ENCODE assay signal across 1 cellular context in the genomic region with DNA sequence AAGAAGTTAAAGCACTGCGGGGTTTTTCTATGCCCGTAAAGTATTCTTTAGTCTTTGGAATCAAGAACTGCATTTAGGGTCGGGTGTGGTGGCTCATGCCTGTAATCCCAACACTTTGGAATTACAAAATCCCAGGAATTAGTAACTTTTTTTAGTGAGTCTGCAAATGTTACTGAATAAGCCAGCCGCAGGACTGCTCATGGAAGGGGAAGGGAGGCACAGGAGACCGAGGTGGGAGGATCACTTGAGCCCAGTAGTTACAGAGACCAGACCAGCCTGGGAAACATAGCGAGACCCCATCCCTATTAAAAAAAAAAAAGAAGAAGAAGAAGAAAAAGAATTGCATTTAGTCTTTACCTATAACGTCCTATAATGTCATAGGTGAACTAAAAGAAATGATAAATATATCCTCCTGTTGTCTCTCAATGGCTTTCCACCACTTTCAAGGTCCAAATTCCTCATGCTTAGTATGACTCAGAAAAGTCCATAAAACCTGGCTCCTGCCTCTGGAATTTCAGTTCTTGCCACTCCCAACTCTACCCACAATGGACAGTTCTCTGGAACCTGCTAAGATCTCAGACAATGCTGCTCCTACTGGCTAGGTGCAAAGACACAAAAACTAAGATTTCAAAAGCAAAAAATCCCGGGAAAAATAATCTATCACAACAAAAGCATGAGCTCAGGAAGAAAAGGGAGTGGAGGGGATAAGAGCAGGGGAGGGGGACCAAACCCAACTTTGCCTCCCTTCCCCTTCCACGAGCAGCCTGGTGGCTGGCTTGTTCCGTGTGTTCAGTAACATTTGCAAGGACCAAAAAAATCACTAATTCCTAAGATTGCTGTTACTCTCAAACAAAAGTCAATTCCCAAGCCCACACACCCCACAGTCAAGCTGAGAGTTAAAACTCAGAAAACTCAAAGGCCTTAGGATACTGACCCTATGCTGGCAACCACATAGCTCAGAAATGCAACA.
TF ChIP-seq lines count a peak whose summit lies in the region.

No MANE protein-coding gene starts in this region.

TF ChIP-seq in HepG2, 621 proteins besides CTCF, POLR2A, EP300 and RAD21 (continued from another document and continues in another):
- TF ChIP-seq SMAD1 (CRISPR knock-in tag; IDR thresholded peaks at IDR 0.05; ENCODE audit: borderline replicate concordance, low read depth): 0 out of 2 replicates have a peak, but pooled peaks have one; percentile 49
- TF ChIP-seq, protein P1, sequence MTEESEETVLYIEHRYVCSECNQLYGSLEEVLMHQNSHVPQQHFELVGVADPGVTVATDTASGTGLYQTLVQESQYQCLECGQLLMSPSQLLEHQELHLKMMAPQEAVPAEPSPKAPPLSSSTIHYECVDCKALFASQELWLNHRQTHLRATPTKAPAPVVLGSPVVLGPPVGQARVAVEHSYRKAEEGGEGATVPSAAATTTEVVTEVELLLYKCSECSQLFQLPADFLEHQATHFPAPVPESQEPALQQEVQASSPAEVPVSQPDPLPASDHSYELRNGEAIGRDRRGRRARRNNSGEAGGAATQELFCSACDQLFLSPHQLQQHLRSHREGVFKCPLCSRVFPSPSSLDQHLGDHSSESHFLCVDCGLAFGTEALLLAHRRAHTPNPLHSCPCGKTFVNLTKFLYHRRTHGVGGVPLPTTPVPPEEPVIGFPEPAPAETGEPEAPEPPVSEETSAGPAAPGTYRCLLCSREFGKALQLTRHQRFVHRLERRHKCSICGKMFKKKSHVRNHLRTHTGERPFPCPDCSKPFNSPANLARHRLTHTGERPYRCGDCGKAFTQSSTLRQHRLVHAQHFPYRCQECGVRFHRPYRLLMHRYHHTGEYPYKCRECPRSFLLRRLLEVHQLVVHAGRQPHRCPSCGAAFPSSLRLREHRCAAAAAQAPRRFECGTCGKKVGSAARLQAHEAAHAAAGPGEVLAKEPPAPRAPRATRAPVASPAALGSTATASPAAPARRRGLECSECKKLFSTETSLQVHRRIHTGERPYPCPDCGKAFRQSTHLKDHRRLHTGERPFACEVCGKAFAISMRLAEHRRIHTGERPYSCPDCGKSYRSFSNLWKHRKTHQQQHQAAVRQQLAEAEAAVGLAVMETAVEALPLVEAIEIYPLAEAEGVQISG (CRISPR knock-in tag; IDR thresholded peaks at IDR 0.05): no peak
- no peak for TF ChIP-seq ZNF7 (CRISPR knock-in tag; IDR thresholded peaks at IDR 0.05)
- no peak for TF ChIP-seq IRX3 (CRISPR knock-in tag; IDR thresholded peaks at IDR 0.05; ENCODE audit: borderline replicate concordance, low read depth)
- TF ChIP-seq, protein P2, sequence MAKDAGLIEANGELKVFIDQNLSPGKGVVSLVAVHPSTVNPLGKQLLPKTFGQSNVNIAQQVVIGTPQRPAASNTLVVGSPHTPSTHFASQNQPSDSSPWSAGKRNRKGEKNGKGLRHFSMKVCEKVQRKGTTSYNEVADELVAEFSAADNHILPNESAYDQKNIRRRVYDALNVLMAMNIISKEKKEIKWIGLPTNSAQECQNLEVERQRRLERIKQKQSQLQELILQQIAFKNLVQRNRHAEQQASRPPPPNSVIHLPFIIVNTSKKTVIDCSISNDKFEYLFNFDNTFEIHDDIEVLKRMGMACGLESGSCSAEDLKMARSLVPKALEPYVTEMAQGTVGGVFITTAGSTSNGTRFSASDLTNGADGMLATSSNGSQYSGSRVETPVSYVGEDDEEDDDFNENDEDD (CRISPR knock-in tag; IDR thresholded peaks at IDR 0.05; ENCODE audit: borderline replicate concordance): no peak
- TF ChIP-seq IKZF1 (IDR thresholded peaks at IDR 0.05): no peak
- TF ChIP-seq ZNF816 (CRISPR knock-in tag; IDR thresholded peaks at IDR 0.05; ENCODE audit: borderline replicate concordance): no peak
- 0 out of 2 replicates have a peak, but pooled peaks have one; percentile 40 for TF ChIP-seq ARNT2 (CRISPR knock-in tag; IDR thresholded peaks at IDR 0.05; ENCODE audit: low read depth)
- peak; percentile 82 for TF ChIP-seq HMG20A (CRISPR knock-in tag; IDR thresholded peaks at IDR 0.05; ENCODE audit: borderline replicate concordance)
- TF ChIP-seq TBX3 (IDR thresholded peaks at IDR 0.05; ENCODE audit: borderline replicate concordance): no peak
- TF ChIP-seq, protein P3, sequence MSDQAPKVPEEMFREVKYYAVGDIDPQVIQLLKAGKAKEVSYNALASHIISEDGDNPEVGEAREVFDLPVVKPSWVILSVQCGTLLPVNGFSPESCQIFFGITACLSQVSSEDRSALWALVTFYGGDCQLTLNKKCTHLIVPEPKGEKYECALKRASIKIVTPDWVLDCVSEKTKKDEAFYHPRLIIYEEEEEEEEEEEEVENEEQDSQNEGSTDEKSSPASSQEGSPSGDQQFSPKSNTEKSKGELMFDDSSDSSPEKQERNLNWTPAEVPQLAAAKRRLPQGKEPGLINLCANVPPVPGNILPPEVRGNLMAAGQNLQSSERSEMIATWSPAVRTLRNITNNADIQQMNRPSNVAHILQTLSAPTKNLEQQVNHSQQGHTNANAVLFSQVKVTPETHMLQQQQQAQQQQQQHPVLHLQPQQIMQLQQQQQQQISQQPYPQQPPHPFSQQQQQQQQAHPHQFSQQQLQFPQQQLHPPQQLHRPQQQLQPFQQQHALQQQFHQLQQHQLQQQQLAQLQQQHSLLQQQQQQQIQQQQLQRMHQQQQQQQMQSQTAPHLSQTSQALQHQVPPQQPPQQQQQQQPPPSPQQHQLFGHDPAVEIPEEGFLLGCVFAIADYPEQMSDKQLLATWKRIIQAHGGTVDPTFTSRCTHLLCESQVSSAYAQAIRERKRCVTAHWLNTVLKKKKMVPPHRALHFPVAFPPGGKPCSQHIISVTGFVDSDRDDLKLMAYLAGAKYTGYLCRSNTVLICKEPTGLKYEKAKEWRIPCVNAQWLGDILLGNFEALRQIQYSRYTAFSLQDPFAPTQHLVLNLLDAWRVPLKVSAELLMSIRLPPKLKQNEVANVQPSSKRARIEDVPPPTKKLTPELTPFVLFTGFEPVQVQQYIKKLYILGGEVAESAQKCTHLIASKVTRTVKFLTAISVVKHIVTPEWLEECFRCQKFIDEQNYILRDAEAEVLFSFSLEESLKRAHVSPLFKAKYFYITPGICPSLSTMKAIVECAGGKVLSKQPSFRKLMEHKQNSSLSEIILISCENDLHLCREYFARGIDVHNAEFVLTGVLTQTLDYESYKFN (CRISPR knock-in tag; conservative IDR thresholded peaks at IDR 0.05): peak; percentile 79
- 0 out of 2 replicates have a peak, but pooled peaks have one; percentile 28 for TF ChIP-seq LCORL (IDR thresholded peaks at IDR 0.05)
- 0 out of 2 replicates have a peak, but pooled peaks have one; percentile 26 for TF ChIP-seq LCORL (CRISPR knock-in tag; IDR thresholded peaks at IDR 0.05)
- TF ChIP-seq, protein P4, sequence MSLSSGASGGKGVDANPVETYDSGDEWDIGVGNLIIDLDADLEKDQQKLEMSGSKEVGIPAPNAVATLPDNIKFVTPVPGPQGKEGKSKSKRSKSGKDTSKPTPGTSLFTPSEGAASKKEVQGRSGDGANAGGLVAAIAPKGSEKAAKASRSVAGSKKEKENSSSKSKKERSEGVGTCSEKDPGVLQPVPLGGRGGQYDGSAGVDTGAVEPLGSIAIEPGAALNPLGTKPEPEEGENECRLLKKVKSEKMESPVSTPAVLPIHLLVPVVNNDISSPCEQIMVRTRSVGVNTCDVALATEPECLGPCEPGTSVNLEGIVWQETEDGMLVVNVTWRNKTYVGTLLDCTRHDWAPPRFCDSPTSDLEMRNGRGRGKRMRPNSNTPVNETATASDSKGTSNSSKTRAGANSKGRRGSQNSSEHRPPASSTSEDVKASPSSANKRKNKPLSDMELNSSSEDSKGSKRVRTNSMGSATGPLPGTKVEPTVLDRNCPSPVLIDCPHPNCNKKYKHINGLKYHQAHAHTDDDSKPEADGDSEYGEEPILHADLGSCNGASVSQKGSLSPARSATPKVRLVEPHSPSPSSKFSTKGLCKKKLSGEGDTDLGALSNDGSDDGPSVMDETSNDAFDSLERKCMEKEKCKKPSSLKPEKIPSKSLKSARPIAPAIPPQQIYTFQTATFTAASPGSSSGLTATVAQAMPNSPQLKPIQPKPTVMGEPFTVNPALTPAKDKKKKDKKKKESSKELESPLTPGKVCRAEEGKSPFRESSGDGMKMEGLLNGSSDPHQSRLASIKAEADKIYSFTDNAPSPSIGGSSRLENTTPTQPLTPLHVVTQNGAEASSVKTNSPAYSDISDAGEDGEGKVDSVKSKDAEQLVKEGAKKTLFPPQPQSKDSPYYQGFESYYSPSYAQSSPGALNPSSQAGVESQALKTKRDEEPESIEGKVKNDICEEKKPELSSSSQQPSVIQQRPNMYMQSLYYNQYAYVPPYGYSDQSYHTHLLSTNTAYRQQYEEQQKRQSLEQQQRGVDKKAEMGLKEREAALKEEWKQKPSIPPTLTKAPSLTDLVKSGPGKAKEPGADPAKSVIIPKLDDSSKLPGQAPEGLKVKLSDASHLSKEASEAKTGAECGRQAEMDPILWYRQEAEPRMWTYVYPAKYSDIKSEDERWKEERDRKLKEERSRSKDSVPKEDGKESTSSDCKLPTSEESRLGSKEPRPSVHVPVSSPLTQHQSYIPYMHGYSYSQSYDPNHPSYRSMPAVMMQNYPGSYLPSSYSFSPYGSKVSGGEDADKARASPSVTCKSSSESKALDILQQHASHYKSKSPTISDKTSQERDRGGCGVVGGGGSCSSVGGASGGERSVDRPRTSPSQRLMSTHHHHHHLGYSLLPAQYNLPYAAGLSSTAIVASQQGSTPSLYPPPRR (CRISPR knock-in tag; IDR thresholded peaks at IDR 0.05; ENCODE audit: borderline replicate concordance): no peak
- no peak for TF ChIP-seq ZNF232 (CRISPR knock-in tag; IDR thresholded peaks at IDR 0.05; ENCODE audit: borderline replicate concordance)
- no peak for TF ChIP-seq ZNF329 (CRISPR knock-in tag; IDR thresholded peaks at IDR 0.05; ENCODE audit: low read depth)
- no peak for TF ChIP-seq NCOA1 (CRISPR knock-in tag; IDR thresholded peaks at IDR 0.05)
- no peak for TF ChIP-seq CENPX (CRISPR knock-in tag; IDR thresholded peaks at IDR 0.05)
- peak; percentile 67 for TF ChIP-seq POLR2G (IDR thresholded peaks at IDR 0.05; ENCODE audit: low read depth, low read length)
- TF ChIP-seq SALL1 (CRISPR knock-in tag; IDR thresholded peaks at IDR 0.05): peak; percentile 41; the same call in 1 of the 2 replicates
- peak; percentile 84 for TF ChIP-seq ZNF124 (CRISPR knock-in tag; IDR thresholded peaks at IDR 0.05)
- no peak for TF ChIP-seq ZMYM4 (CRISPR knock-in tag; IDR thresholded peaks at IDR 0.05)
- 0 out of 2 replicates have a peak, but pooled peaks have one; percentile 43 for TF ChIP-seq SMARCC2 (IDR thresholded peaks at IDR 0.05)
- TF ChIP-seq HOXA7 (CRISPR knock-in tag; IDR thresholded peaks at IDR 0.05): no peak
- no peak for TF ChIP-seq PCBP2 (optimal IDR thresholded peaks at IDR 0.05; ENCODE audit: low read depth, low read length, poor library complexity, severe bottlenecking)
- peak; percentile 88 for TF ChIP-seq SP5 (CRISPR knock-in tag; IDR thresholded peaks at IDR 0.05; ENCODE audit: borderline replicate concordance, low read depth)
- TF ChIP-seq, protein P5, sequence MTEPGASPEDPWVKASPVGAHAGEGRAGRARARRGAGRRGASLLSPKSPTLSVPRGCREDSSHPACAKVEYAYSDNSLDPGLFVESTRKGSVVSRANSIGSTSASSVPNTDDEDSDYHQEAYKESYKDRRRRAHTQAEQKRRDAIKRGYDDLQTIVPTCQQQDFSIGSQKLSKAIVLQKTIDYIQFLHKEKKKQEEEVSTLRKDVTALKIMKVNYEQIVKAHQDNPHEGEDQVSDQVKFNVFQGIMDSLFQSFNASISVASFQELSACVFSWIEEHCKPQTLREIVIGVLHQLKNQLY (CRISPR knock-in tag; IDR thresholded peaks at IDR 0.05): no peak
- 0 out of 2 replicates have a peak, but pooled peaks have one; percentile 31 for TF ChIP-seq FOXK2 (IDR thresholded peaks at IDR 0.05)
- no peak; the same call in 1 of the 2 replicates for TF ChIP-seq JUNB (CRISPR knock-in tag; IDR thresholded peaks at IDR 0.05; ENCODE audit: borderline replicate concordance)
- no peak; the same call in 1 of the 2 replicates for TF ChIP-seq ZNF510 (CRISPR knock-in tag; IDR thresholded peaks at IDR 0.05; ENCODE audit: low read depth)
- no peak for TF ChIP-seq GTF3A (CRISPR knock-in tag; conservative IDR thresholded peaks at IDR 0.05)
- TF ChIP-seq ARNT (IDR thresholded peaks at IDR 0.05): no peak
- TF ChIP-seq, protein P6, sequence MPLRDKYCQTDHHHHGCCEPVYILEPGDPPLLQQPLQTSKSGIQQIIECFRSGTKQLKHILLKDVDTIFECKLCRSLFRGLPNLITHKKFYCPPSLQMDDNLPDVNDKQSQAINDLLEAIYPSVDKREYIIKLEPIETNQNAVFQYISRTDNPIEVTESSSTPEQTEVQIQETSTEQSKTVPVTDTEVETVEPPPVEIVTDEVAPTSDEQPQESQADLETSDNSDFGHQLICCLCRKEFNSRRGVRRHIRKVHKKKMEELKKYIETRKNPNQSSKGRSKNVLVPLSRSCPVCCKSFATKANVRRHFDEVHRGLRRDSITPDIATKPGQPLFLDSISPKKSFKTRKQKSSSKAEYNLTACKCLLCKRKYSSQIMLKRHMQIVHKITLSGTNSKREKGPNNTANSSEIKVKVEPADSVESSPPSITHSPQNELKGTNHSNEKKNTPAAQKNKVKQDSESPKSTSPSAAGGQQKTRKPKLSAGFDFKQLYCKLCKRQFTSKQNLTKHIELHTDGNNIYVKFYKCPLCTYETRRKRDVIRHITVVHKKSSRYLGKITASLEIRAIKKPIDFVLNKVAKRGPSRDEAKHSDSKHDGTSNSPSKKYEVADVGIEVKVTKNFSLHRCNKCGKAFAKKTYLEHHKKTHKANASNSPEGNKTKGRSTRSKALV (CRISPR knock-in tag; IDR thresholded peaks at IDR 0.05): peak; percentile 46; the same call in 1 of the 2 replicates
- no peak for TF ChIP-seq ZNF235 (CRISPR knock-in tag; IDR thresholded peaks at IDR 0.05; ENCODE audit: borderline replicate concordance)
- TF ChIP-seq, protein P7, sequence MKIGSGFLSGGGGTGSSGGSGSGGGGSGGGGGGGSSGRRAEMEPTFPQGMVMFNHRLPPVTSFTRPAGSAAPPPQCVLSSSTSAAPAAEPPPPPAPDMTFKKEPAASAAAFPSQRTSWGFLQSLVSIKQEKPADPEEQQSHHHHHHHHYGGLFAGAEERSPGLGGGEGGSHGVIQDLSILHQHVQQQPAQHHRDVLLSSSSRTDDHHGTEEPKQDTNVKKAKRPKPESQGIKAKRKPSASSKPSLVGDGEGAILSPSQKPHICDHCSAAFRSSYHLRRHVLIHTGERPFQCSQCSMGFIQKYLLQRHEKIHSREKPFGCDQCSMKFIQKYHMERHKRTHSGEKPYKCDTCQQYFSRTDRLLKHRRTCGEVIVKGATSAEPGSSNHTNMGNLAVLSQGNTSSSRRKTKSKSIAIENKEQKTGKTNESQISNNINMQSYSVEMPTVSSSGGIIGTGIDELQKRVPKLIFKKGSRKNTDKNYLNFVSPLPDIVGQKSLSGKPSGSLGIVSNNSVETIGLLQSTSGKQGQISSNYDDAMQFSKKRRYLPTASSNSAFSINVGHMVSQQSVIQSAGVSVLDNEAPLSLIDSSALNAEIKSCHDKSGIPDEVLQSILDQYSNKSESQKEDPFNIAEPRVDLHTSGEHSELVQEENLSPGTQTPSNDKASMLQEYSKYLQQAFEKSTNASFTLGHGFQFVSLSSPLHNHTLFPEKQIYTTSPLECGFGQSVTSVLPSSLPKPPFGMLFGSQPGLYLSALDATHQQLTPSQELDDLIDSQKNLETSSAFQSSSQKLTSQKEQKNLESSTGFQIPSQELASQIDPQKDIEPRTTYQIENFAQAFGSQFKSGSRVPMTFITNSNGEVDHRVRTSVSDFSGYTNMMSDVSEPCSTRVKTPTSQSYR (CRISPR knock-in tag; IDR thresholded peaks at IDR 0.05; ENCODE audit: borderline replicate concordance): 0 out of 2 replicates have a peak, but pooled peaks have one; percentile 20
